16 cellular contexts compared by ENCODE assay signal in the genomic region with DNA sequence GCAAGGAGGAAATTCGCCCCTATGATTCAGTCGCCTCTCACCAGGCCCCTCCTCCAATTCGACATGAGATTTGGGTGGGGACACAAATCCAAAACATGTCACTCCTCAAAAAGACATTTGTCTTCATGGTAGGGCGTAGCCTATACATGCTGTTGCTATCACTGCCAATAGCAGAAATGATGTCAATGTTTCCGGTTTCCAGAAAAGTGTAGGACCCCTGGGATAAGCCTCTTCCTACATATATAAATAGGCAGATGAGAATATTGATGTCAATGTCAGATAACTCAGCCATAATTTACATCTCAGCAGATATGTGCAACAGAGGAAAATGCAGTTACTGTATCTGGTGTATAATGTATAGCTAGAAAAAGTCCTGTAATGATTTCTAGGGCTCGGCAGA.
"Had no signal": no experiment of that assay in that cellular context is flagged by ENCODE, and none has a peak within 500 bp of the region (broad histone marks: within the 10 kb centered on the region; RNA-seq: fewer than 3 reads in every experiment).

No MANE protein-coding gene starts in this region.

- H3K9me3 Mint-ChIP-seq: dendritic cell treated with granulocyte-macrophage colony-stimulating factor and Interleukin-4, amounts not matched to agents 40 ng/mL and 50 ng/mL, for 4 days; effector memory CD8-positive, alpha-beta T cell had no signal

- H3K27ac ChIP-seq: colonic mucosa, esophagus muscularis mucosa, foreskin keratinocyte, gastroesophageal sphincter, heart left ventricle, hepatocyte, left lung, lower lobe of right lung had no signal

- H3K9me3 ChIP-seq: colonic mucosa, esophagus muscularis mucosa, gastroesophageal sphincter, heart left ventricle, left lung, lower lobe of right lung had no signal

- H3K27me3 ChIP-seq: colonic mucosa, esophagus muscularis mucosa, foreskin keratinocyte, gastroesophageal sphincter, heart left ventricle, hepatocyte, left lung had no signal

- DNase-seq: colonic mucosa; cortex of kidney; effector CD8-positive, alpha-beta T cell; effector memory CD8-positive, alpha-beta T cell; foreskin keratinocyte; heart left ventricle; left cardiac atrium; left lung; left ventricle myocardium superior; lower lobe of right lung; mesenchymal stem cell; midbrain had no signal

- H3K4me3 Mint-ChIP-seq: dendritic cell treated with granulocyte-macrophage colony-stimulating factor and Interleukin-4, amounts not matched to agents 40 ng/mL and 50 ng/mL, for 4 days; effector memory CD8-positive, alpha-beta T cell had no signal

- H3K36me3 ChIP-seq: colonic mucosa, esophagus muscularis mucosa, heart left ventricle, left lung, lower lobe of right lung had no signal

- ATAC-seq: effector memory CD8-positive, alpha-beta T cell; foreskin keratinocyte; gastroesophageal sphincter; heart left ventricle; left cardiac atrium; left lung; left ventricle myocardium superior; lower lobe of right lung had no signal

- H3K4me3 ChIP-seq: colonic mucosa, esophagus muscularis mucosa, gastroesophageal sphincter, heart left ventricle, hepatocyte, left lung, lower lobe of right lung had no signal

- H3K27ac Mint-ChIP-seq: dendritic cell treated with granulocyte-macrophage colony-stimulating factor and Interleukin-4, amounts not matched to agents 40 ng/mL and 50 ng/mL, for 4 days; effector memory CD8-positive, alpha-beta T cell had no signal

- H3K4me1 ChIP-seq: colonic mucosa, esophagus muscularis mucosa, foreskin keratinocyte, gastroesophageal sphincter, heart left ventricle, left lung, lower lobe of right lung had no signal

- H3K27me3 Mint-ChIP-seq: dendritic cell treated with granulocyte-macrophage colony-stimulating factor and Interleukin-4, amounts not matched to agents 40 ng/mL and 50 ng/mL, for 4 days had no signal

- H3K4me2 ChIP-seq: hepatocyte had no signal

- H3K79me2 ChIP-seq: hepatocyte had no signal
